ENCODE assay signal across 20 cellular contexts in genomic region chr6:4009486-4009885, GRCh38.
"Had no signal": no experiment of that assay in that cellular context is flagged by ENCODE, and none has a peak within 500 bp of the region (broad histone marks: within the 10 kb centered on the region; RNA-seq: fewer than 3 reads in every experiment).

No MANE protein-coding gene starts in this region.

- DNase-seq: activated CD4-positive, alpha-beta T cell treated with anti-CD3 and anti-CD28 coated beads, Interleukin-2, amount 10 ng/mL, durations not matched to agents 7 days and 5 days; activated CD8-positive, alpha-beta memory T cell treated with anti-CD3 and anti-CD28 coated beads, Interleukin-2, amount 50 U/mL, for 4 hours; aorta; brain microvascular endothelial cell; central memory CD4-positive, alpha-beta T cell; colonic mucosa; foreskin melanocyte; kidney glomerular epithelial cell; left ventricle myocardium inferior; pancreas; stimulated activated CD4-positive, alpha-beta T cell treated with anti-CD3 and anti-CD28 coated beads, Interleukin-4, amount 100 ng/mL, for 4 hours; stimulated activated naive B cell treated with anti-CD40 and anti-IgM and Interleukin-4, amounts not matched to agents 10 μg/mL and 1 μg/mL and 100 μg/mL, for 72 hours; SW 1271; T-helper 9 cell; upper lobe of left lung had no signal

- H3K27me3 Mint-ChIP-seq: activated CD4-positive, alpha-beta T cell treated with anti-CD3 and anti-CD28 coated beads, Interleukin-2, amount 10 ng/mL, durations not matched to agents 7 days and 5 days; stimulated activated naive B cell treated with anti-CD40 and anti-IgM and Interleukin-4, amounts not matched to agents 10 μg/mL and 1 μg/mL and 100 μg/mL, for 72 hours had no signal

- H3K9me3 ChIP-seq: colonic mucosa, left ventricle myocardium inferior, neutrophil, pancreas, thoracic aorta, upper lobe of left lung had no signal

- H3K9me3 Mint-ChIP-seq: activated T-helper 1 cell treated with anti-CD3 and anti-CD28 coated beads, Interleukin-12 subunit alpha, Interleukin-12 subunit beta, Interleukin-2, Interleukin-4 antibody, amounts not matched to agents 30 ng/mL and 10 ng/mL and 1 ng/mL, durations not matched to agents 14 hours and 24 hours and 36 hours; stimulated activated naive B cell treated with anti-CD40 and anti-IgM and Interleukin-4, amounts not matched to agents 10 μg/mL and 1 μg/mL and 100 μg/mL, for 72 hours had no signal

- FAIRE-seq: pancreas had no signal

- H3K4me3 ChIP-seq: colonic mucosa, left ventricle myocardium inferior, pancreas, thoracic aorta, upper lobe of left lung had no signal

- H3K36me3 ChIP-seq: brain microvascular endothelial cell, colonic mucosa, left ventricle myocardium inferior, neutrophil, pancreas, thoracic aorta had no signal

- H3K27ac ChIP-seq: brain microvascular endothelial cell, colonic mucosa, left ventricle myocardium inferior, neutrophil, pancreas, thoracic aorta, upper lobe of left lung had no signal

- H3K4me3 Mint-ChIP-seq: activated CD4-positive, alpha-beta T cell treated with anti-CD3 and anti-CD28 coated beads, Interleukin-2, amount 10 ng/mL, durations not matched to agents 7 days and 5 days; activated T-helper 1 cell treated with anti-CD3 and anti-CD28 coated beads, Interleukin-12 subunit alpha, Interleukin-12 subunit beta, Interleukin-2, Interleukin-4 antibody, amounts not matched to agents 30 ng/mL and 10 ng/mL and 1 ng/mL, durations not matched to agents 14 hours and 24 hours and 36 hours; stimulated activated naive B cell treated with anti-CD40 and anti-IgM and Interleukin-4, amounts not matched to agents 10 μg/mL and 1 μg/mL and 100 μg/mL, for 72 hours had no signal

- H3K27ac Mint-ChIP-seq: stimulated activated naive B cell treated with anti-CD40 and anti-IgM and Interleukin-4, amounts not matched to agents 10 μg/mL and 1 μg/mL and 100 μg/mL, for 72 hours had no signal

- ATAC-seq: activated CD4-positive, CD25-positive, alpha-beta regulatory T cell treated with anti-CD3 and anti-CD28 coated beads, Interleukin-2, amount 50 U/mL, for 24 hours; pancreas; sciatic nerve; stimulated activated naive B cell treated with anti-CD40 and anti-IgM and Interleukin-4, amounts not matched to agents 10 μg/mL and 1 μg/mL and 100 μg/mL, for 72 hours had no signal

- H3K27me3 ChIP-seq: brain microvascular endothelial cell, colonic mucosa, neutrophil, pancreas, upper lobe of left lung had no signal
